17 cellular contexts compared by ENCODE assay signal in the genomic region with DNA sequence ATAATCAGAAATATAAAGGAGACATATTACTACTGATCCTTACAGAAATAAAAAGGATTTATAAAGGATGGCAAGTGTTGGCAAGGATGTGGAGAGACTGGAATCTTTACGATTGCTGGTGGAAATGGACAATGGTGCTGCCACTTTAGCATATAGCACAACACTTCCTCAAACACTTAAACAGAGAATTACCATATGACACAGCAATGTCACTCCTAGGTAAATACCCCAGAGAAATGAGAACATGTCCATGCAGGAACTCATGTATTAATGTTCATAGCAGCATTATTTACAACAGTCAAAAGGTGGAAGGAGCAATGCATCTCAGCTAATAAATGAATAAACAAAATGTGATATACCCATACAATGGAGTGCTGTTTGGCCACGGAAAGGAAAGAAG.
"Had no signal": no experiment of that assay in that cellular context is flagged by ENCODE, and none has a peak within 500 bp of the region (broad histone marks: within the 10 kb centered on the region; RNA-seq: fewer than 3 reads in every experiment).

No MANE protein-coding gene starts in this region.

- H3K27ac ChIP-seq: ovary, psoas muscle, sigmoid colon, thoracic aorta, tibial nerve, upper lobe of left lung had no signal

- H3K36me3 ChIP-seq: ovary, sigmoid colon, thoracic aorta, tibial nerve, upper lobe of left lung had no signal

- DNase-seq: effector memory CD4-positive, alpha-beta T cell; erythroblast; natural killer cell; occipital lobe; ovary; posterior cingulate gyrus; psoas muscle; right cardiac atrium; sigmoid colon; stimulated activated CD4-positive, alpha-beta T cell treated with anti-CD3 and anti-CD28 coated beads, Interleukin-4, amount 100 ng/mL, for 24 hours; stimulated activated naive CD8-positive, alpha-beta T cell treated with anti-CD3 and anti-CD28 coated beads, Interleukin-15, Interleukin-2, amounts not matched to agents 100 U/mL and 50 U/mL, for 24 hours had no signal

- H3K9me3 ChIP-seq: ovary had no signal

- H3K4me3 ChIP-seq: lung, ovary, psoas muscle, sigmoid colon, thoracic aorta, tibial nerve, upper lobe of left lung had no signal

- H3K27me3 ChIP-seq: ovary, sigmoid colon, tibial nerve, upper lobe of left lung had no signal

- H3K4me1 ChIP-seq: psoas muscle, sigmoid colon, upper lobe of left lung had no signal

- ATAC-seq: left lobe of liver; natural killer cell; psoas muscle; right cardiac atrium; stimulated activated memory B cell treated with anti-CD40 and anti-IgM and Interleukin-4, amounts not matched to agents 10 μg/mL and 1 μg/mL and 100 μg/mL, for 72 hours; stimulated activated naive CD8-positive, alpha-beta T cell treated with anti-CD3 and anti-CD28 coated beads, Interleukin-15, Interleukin-2, amounts not matched to agents 100 U/mL and 50 U/mL, for 24 hours had no signal
